Comparison of ENCODE assay signal across 26 cellular contexts in genomic region chr12:39435531-39435930, GRCh38.
"Had no signal": no experiment of that assay in that cellular context is flagged by ENCODE, and none has a peak within 500 bp of the region (broad histone marks: within the 10 kb centered on the region; RNA-seq: fewer than 3 reads in every experiment).

No MANE protein-coding gene starts in this region.

- DNase-seq: activated B cell treated with CpG ODN at 0.5 μM for 24 hours; activated CD4-positive, alpha-beta T cell treated with anti-CD3 and anti-CD28 coated beads for 1 hour; activated CD4-positive, alpha-beta T cell treated with anti-CD3 and anti-CD28 coated beads, Interleukin-2, amount 10 ng/mL, durations not matched to agents 24 days and 14 days; activated CD4-positive, alpha-beta T cell treated with anti-CD3 and anti-CD28 coated beads, Interleukin-2, amount 50 U/mL, for 48 hours; activated CD8-positive, alpha-beta memory T cell treated with anti-CD3 and anti-CD28 coated beads, Interleukin-2, amount 10 ng/mL, durations not matched to agents 7 days and 5 days; activated gamma-delta T cell; activated naive CD4-positive, alpha-beta T cell treated with anti-CD3 and anti-CD28 coated beads for 36 hours; activated naive CD8-positive, alpha-beta T cell treated with anti-CD3 and anti-CD28 coated beads for 36 hours; activated T-cell treated with anti-CD3 and anti-CD28 coated beads, Interleukin-2, amount 50 U/mL, for 4 hours; adrenal gland; aorta; caudate nucleus; Kasumi-1; NCI-H1105 treated with DMSO at 0.1 percent for 48 hours; NCI-H146; NCI-H187 treated with DMSO at 0.1 percent for 48 hours; NCI-H2081 treated with DMSO at 0.1 percent for 48 hours; NCI-H446; NCI-H526; Peyer's patch; Right ventricle myocardium superior; SJCRH30 had no signal

- H3K4me3 ChIP-seq: adrenal gland, breast epithelium, Peyer's patch, SJCRH30 had no signal

- H3K9me3 Mint-ChIP-seq: activated B cell treated with CpG ODN at 0.5 μM for 24 hours; activated naive CD4-positive, alpha-beta T cell treated with anti-CD3 and anti-CD28 coated beads for 36 hours; activated naive CD8-positive, alpha-beta T cell treated with anti-CD3 and anti-CD28 coated beads for 36 hours; activated T-cell treated with anti-CD3 and anti-CD28 coated beads, Interleukin-2, amount 50 U/mL, for 4 hours; activated T-helper 17 cell treated with anti-CD3 and anti-CD28 coated beads, Interleukin-2, amount 50 U/mL, for 72 hours; T-helper 1 cell treated with Interleukin-12 subunit alpha and Interleukin-12 subunit beta and Interleukin-4 antibody, amounts not matched to agents 30 μg/mL and 1 μg/mL, for 36 hours had no signal

- H3K9me3 ChIP-seq: adrenal gland, breast epithelium, Peyer's patch, SJCRH30 had no signal

- H3K36me3 ChIP-seq: adrenal gland, breast epithelium, Peyer's patch, SJCRH30 had no signal

- ATAC-seq: activated CD8-positive, alpha-beta memory T cell treated with anti-CD3 and anti-CD28 coated beads, Interleukin-2, amount 10 ng/mL, durations not matched to agents 7 days and 5 days; activated T-cell treated with anti-CD3 and anti-CD28 coated beads, Interleukin-2, amount 50 U/mL, for 4 hours; activated T-helper 17 cell treated with anti-CD3 and anti-CD28 coated beads, Interleukin-2, amount 50 U/mL, for 72 hours had no signal

- H3K27ac Mint-ChIP-seq: activated B cell treated with CpG ODN at 0.5 μM for 24 hours; activated CD4-positive, alpha-beta T cell treated with anti-CD3 and anti-CD28 coated beads, Interleukin-2, amount 10 ng/mL, durations not matched to agents 24 days and 14 days; activated CD8-positive, alpha-beta memory T cell treated with anti-CD3 and anti-CD28 coated beads, Interleukin-2, amount 10 ng/mL, durations not matched to agents 7 days and 5 days; activated naive CD4-positive, alpha-beta T cell treated with anti-CD3 and anti-CD28 coated beads for 36 hours; activated naive CD8-positive, alpha-beta T cell treated with anti-CD3 and anti-CD28 coated beads for 36 hours; activated T-helper 17 cell treated with anti-CD3 and anti-CD28 coated beads, Interleukin-2, amount 50 U/mL, for 72 hours; T-helper 1 cell treated with Interleukin-12 subunit alpha and Interleukin-12 subunit beta and Interleukin-4 antibody, amounts not matched to agents 30 μg/mL and 1 μg/mL, for 36 hours had no signal

- H3K4me1 ChIP-seq: breast epithelium, Peyer's patch, SJCRH30 had no signal

- H3K27ac ChIP-seq: adrenal gland, breast epithelium, Peyer's patch, RWPE1, SJCRH30 had no signal

- H3K27me3 ChIP-seq: adrenal gland, breast epithelium, Peyer's patch had no signal
